8 cellular contexts compared by ENCODE assay signal in the genomic region with DNA sequence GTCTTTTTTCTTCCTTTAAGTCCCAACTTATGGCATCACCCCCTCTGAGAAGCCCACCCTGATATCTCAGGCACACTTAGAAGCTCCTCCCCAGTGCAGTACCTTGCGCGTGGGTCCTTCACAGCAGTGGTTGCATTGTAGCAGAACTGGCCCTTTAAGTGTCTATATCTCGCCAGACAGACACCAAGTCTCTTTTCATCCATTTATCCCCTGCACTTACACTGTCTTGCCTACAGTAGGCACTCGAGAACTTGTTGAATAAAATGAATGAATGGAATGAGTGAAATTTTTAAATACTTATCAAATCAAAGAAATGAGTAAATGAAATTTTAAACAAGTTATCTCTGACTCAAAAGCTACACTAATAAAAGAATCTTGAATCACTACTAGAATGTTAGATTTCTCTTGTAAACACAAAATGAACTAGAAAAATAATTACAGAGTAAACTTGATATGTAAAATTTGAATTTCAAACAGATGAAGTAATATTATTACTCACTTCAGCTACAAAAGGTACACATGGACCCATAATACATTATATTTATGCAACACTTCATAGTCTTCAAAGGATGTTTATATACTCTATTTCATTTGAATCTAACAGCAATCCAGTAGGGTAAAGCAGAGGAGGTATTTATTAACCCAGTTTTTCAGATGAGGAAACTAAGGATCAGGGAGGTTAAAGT. TPM values are rescaled to one million over a fixed set of nuclear protein-coding genes. Genes with fewer than 3 reads are reported as not detected.
A peak's percentile ranks its signal among the peaks of the same experiment; 100 is the strongest.
DNase-seq lines count a peak whose midpoint lies in the region; ATAC-seq and TF ChIP-seq lines count a peak whose summit lies in the region.

No MANE protein-coding gene starts in this region.

- DNase-seq in PC-9 (peak in 1 of 2 experiments; percentile 63), foreskin keratinocyte (peak; percentile 20 to 39), NCI-H524 treated with DMSO at 0.1 percent for 48 hours (lab: John Stamatoyannopoulos, UW) (no peak), Calu3 (no peak), SK-N-DZ (ENCODE audit: low spot score) (no peak)

- H2AFZ ChIP-seq in PC-9: no peak overlapping the region

- ATAC-seq in foreskin keratinocyte (peak; percentile 50), HG02973 (IDR thresholded peaks at IDR 0.05; ENCODE audit: unreplicated experiment) (no peak)

- no peaks in the 10 kb centered on the region for H3K36me3 ChIP-seq in PC-9 (ENCODE audit: low read depth)

- peak; percentile 69 for TF ChIP-seq CTCF in 22Rv1 (IDR thresholded peaks at IDR 0.05)
- TF ChIP-seq CTCF in GM12874 (IDR thresholded peaks at IDR 0.05; ENCODE audit: insufficient read depth, low read depth, low read length): peak; percentile 61; the same call in 1 of the 2 replicates
- TF ChIP-seq CTCF in PC-9 (conservative IDR thresholded peaks at IDR 0.05): peak; percentile 88
- peak; percentile 56 for TF ChIP-seq CTCF in foreskin keratinocyte (conservative IDR thresholded peaks at IDR 0.05)
- TF ChIP-seq CTCF in Calu3 (IDR thresholded peaks at IDR 0.05; ENCODE audit: unreplicated experiment): no peak

- no peaks in the 10 kb centered on the region for H4K20me1 ChIP-seq in PC-9 (ENCODE audit: insufficient read depth)

- no peaks in the 10 kb centered on the region for H3K27me3 Mint-ChIP-seq in Calu3 (ENCODE audit: unreplicated experiment)

- no peak overlapping the region for H3K4me2 ChIP-seq in PC-9

- H3K27me3 ChIP-seq in PC-9 (ENCODE audit: insufficient read depth, low read depth) (no peaks in the 10 kb centered on the region), foreskin keratinocyte (peaks cover 7% of the 10 kb centered on the region)

- no peak overlapping the region for H3K4me3 ChIP-seq in PC-9

- no peaks in the 10 kb centered on the region for H3K9me2 ChIP-seq in PC-9 (ENCODE audit: insufficient read depth)

- H3K27ac Mint-ChIP-seq in Calu3 (ENCODE audit: unreplicated experiment): no peak overlapping the region

- no peaks in the 10 kb centered on the region for H3K4me1 Mint-ChIP-seq in Calu3 (ENCODE audit: low read depth, unreplicated experiment)

- H3K36me3 Mint-ChIP-seq in Calu3 (ENCODE audit: insufficient read depth, unreplicated experiment): no peaks in the 10 kb centered on the region

- H3K9me3 ChIP-seq in PC-9 (ENCODE audit: insufficient read depth, low read depth): no peaks in the 10 kb centered on the region

- H3K4me1 ChIP-seq in PC-9 (replicated peaks; ENCODE audit: insufficient read depth): no peaks in the 10 kb centered on the region
- no peaks in the 10 kb centered on the region for H3K4me1 ChIP-seq in foreskin keratinocyte

- no peak overlapping the region for H3K27ac ChIP-seq in 22Rv1
- no peak overlapping the region for H3K27ac ChIP-seq in PC-9
- no peak overlapping the region for H3K27ac ChIP-seq in foreskin keratinocyte

- no peaks in the 10 kb centered on the region for H3K79me2 ChIP-seq in PC-9 (ENCODE audit: low read depth)

- no peak overlapping the region for H3K4me3 Mint-ChIP-seq in Calu3 (ENCODE audit: low read depth, unreplicated experiment)

- no peaks in the 10 kb centered on the region for H3K9me3 Mint-ChIP-seq in Calu3 (ENCODE audit: low read depth, unreplicated experiment)

- CTCF ChIA-PET in PC-9 (lab: Charles Lee): interaction anchor here (0.7 kb wide), 1 partner anchor 419 kb away, joined by 3 read pairs; no protein-coding TSS in a partner anchor
- CTCF ChIA-PET in Calu3 (lab: Charles Lee): no interaction called here

- intact Hi-C loops in PC-9 (cut with micrococcal nuclease; ENCODE audit: unreplicated experiment): no loop called here
- intact Hi-C loops in Calu3 (cut with micrococcal nuclease; ENCODE audit: unreplicated experiment): no loop called here

- no peaks in the 10 kb centered on the region for H3F3A ChIP-seq in PC-9 (ENCODE audit: insufficient read depth, low read depth)

- POLR2A ChIA-PET in PC-9 (lab: Charles Lee; ENCODE audit: unreplicated experiment): no interaction called here

- BruUV-seq in PC-9 (replicated peaks; lab: Mats Ljungman, UMichigan): no TSS peak
- BruUV-seq in Calu3 (replicated peaks; lab: Mats Ljungman, UMichigan): no TSS peak

RNA-seq across cellular contexts. Expression of gene MAN1A2, which starts 54.7 kb away (rescaled TPM):
- total RNA-seq in PC-9 (2021) (39.8 and 50.3 TPM in 2 replicates), foreskin keratinocyte (19.5 and 22.7 TPM in 2 replicates), Calu3 (2022) (26.6 and 28.2 TPM in 2 replicates)
- 3.7 and 3.8 TPM in 2 replicates for polyA plus RNA-seq in foreskin keratinocyte
- polyA plus RNA-seq in SK-N-DZ (2014; cell fraction: cytosol; rRNA removed): 20.7 and 21.9 TPM in 2 replicates
- polyA plus RNA-seq in SK-N-DZ (2014; cell fraction: nucleus; rRNA removed): 17.8 and 19.2 TPM in 2 replicates

Comparison
In these comparisons a context has a peak if more than half of its experiments do, and no peak if none do; other contexts are left out.
1. DNase-seq: peak in foreskin keratinocyte (2 of 2); none in NCI-H524 treated with DMSO at 0.1 percent for 48 hours (single experiment), Calu3 (single experiment) and SK-N-DZ (single experiment).